ENCODE assay signal across 23 cellular contexts in genomic region chr1:180524915-180525695, GRCh38. TPM values are rescaled to one million over a fixed set of nuclear protein-coding genes. Genes with fewer than 3 reads are reported as not detected.
DNase-seq lines count a peak whose midpoint lies in the region; ATAC-seq, FAIRE-seq and TF ChIP-seq lines count a peak whose summit lies in the region.
"Had no signal": no experiment of that assay in that cellular context is flagged by ENCODE, and none has a peak within 500 bp of the region (broad histone marks: within the 10 kb centered on the region; RNA-seq: fewer than 3 reads in every experiment).

No MANE protein-coding gene starts in this region.

- no peaks in the 10 kb centered on the region for H3K9me3 ChIP-seq in CD8-positive, alpha-beta T cell (ENCODE audit: low read length)
- no peaks in the 10 kb centered on the region for H3K9me3 ChIP-seq in Loucy (ENCODE audit: insufficient read depth, low read depth, low read length)
- H3K9me3 ChIP-seq in GM12878 (replicated peaks; ENCODE audit: control insufficient read depth, insufficient read depth, low read length) = no peaks in the 10 kb centered on the region
- H3K9me3 ChIP-seq in neural cell (ENCODE audit: low read length) = no peaks in the 10 kb centered on the region
- H3K9me3 ChIP-seq: gastroesophageal sphincter, mucosa of descending colon, neutrophil, spleen had no signal

- TF ChIP-seq RAD21 in GM12878 (IDR thresholded peaks at IDR 0.05; ENCODE audit: insufficient read depth, low read depth, low read length) (no peak), neural cell (conservative IDR thresholded peaks at IDR 0.05) (no peak)

- peak; percentile 27 for FAIRE-seq in GM12878 (lab: Jason Lieb, UNC)
- FAIRE-seq: GM18507, HTR-8/SVneo, RCC 7860, TTC549 had no signal

- 29% methylated on average over 7 of the region's 7 CpGs for WGBS in GM12878 (ENCODE audit: insufficient coverage, insufficient replicate concordance, low lambda C conversion rate, missing lambda C conversion rate)

- ATAC-seq in CD8-positive, alpha-beta T cell = no peak
- peak; percentile 35; the same call in 1 of the 3 replicates for ATAC-seq in GM12878
- ATAC-seq: activated T-helper 17 cell treated with anti-CD3 and anti-CD28 coated beads, Interleukin-2, amount 50 U/mL, for 72 hours; gastroesophageal sphincter; mucosa of descending colon had no signal

- no peaks in the 10 kb centered on the region for H3K36me3 Mint-ChIP-seq in CD8-positive, alpha-beta T cell

- DNase-seq in CD8-positive, alpha-beta T cell = no peak
- DNase-seq in GM12878 (ENCODE audit: low read depth, low spot score) = no peak
- no peak for DNase-seq in NCI-H1092 (lab: John Stamatoyannopoulos, UW)
- no peak for DNase-seq in A172 (ENCODE audit: low spot score)
- no peak for DNase-seq in AML-193 (lab: John Stamatoyannopoulos, UW)
- DNase-seq: activated CD4-positive, alpha-beta T cell treated with anti-CD3 and anti-CD28 coated beads for 4 hours; erythroblast; mucosa of descending colon; NCI-H1694 treated with DMSO at 0.1 percent for 48 hours; NCI-H774; spleen had no signal

- H3K9me3 Mint-ChIP-seq in CD8-positive, alpha-beta T cell = no peaks in the 10 kb centered on the region
- H3K9me3 Mint-ChIP-seq: activated T-helper 17 cell treated with anti-CD3 and anti-CD28 coated beads, Interleukin-2, amount 50 U/mL, for 72 hours had no signal

- no peaks in the 10 kb centered on the region for H3K27me3 ChIP-seq in CD8-positive, alpha-beta T cell (ENCODE audit: insufficient read depth, low read length)
- H3K27me3 ChIP-seq in Loucy (ENCODE audit: insufficient read depth, low read length, poor library complexity, severe bottlenecking) = no peaks in the 10 kb centered on the region
- no peaks in the 10 kb centered on the region for H3K27me3 ChIP-seq in GM12878 (replicated peaks in 1 of 2; ENCODE audit: control insufficient read depth in 2 of 2, insufficient read depth in 2 of 2, low read length in 1 of 2)
- no peaks in the 10 kb centered on the region for H3K27me3 ChIP-seq in neural cell (ENCODE audit: insufficient read depth, low read depth, low read length)
- H3K27me3 ChIP-seq: gastroesophageal sphincter, neutrophil, spleen had no signal

- H3K79me2 ChIP-seq in Loucy (ENCODE audit: insufficient read depth, low read length) (no peaks in the 10 kb centered on the region), GM12878 (ENCODE audit: control insufficient read depth, insufficient read depth, low read length) (no peaks in the 10 kb centered on the region), neural cell (replicated peaks; ENCODE audit: insufficient read depth, low read length) (no peaks in the 10 kb centered on the region)

- no peak overlapping the region for H3K4me2 ChIP-seq in Loucy (ENCODE audit: low read depth, low read length, poor library complexity, severe bottlenecking)
- H3K4me2 ChIP-seq in GM12878 (ENCODE audit: control insufficient read depth, insufficient read depth) = no peak overlapping the region
- H3K4me2 ChIP-seq in neural cell (ENCODE audit: low read length) = peak overlapping the region; percentile 5

- no peak for TF ChIP-seq CTCF in CD8-positive, alpha-beta T cell (IDR thresholded peaks at IDR 0.05)
- TF ChIP-seq CTCF in Loucy (conservative IDR thresholded peaks at IDR 0.05; ENCODE audit: low read length) = no peak
- TF ChIP-seq CTCF in GM12878 (IDR thresholded peaks at IDR 0.05 in 2 of 3, conservative IDR thresholded peaks at IDR 0.05 in 1 of 3; ENCODE audit: control insufficient read depth in 2 of 3, extremely low read depth in 1 of 3, insufficient read depth in 1 of 3, low read depth in 3 of 3, low read length in 3 of 3) = no peak
- TF ChIP-seq CTCF in neural cell (IDR thresholded peaks at IDR 0.05; ENCODE audit: poor library complexity, severe bottlenecking) = no peak

- no peak for TF ChIP-seq POLR2A in GM12878 (IDR thresholded peaks at IDR 0.05; ENCODE audit: low read depth, low read length)

- no peak overlapping the region for H3K4me3 ChIP-seq in CD8-positive, alpha-beta T cell (ENCODE audit: low read depth, low read length)
- H3K4me3 ChIP-seq in Loucy (ENCODE audit: low read length, poor library complexity, severe bottlenecking) (no peak overlapping the region), GM12878 (no peak overlapping the region), neural cell (ENCODE audit: low read length) (no peak overlapping the region)
- H3K4me3 ChIP-seq: gastroesophageal sphincter, mucosa of descending colon, spleen had no signal

- H3K9ac ChIP-seq in Loucy (ENCODE audit: low read depth, low read length, poor library complexity, severe bottlenecking) (no peak overlapping the region), GM12878 (ENCODE audit: control insufficient read depth, insufficient read depth, low read length) (no peak overlapping the region), neural cell (ENCODE audit: low read length) (peak overlapping the region; percentile 24)

- BruUV-seq in GM12878 (replicated peaks; lab: Mats Ljungman, UMichigan) = no TSS peak

- CTCF ChIA-PET in CD8-positive, alpha-beta T cell (lab: Charles Lee) = interaction anchor here (1.5 to 2.9 kb wide), 2 partner anchors 8 to 9 kb away, joined by 8 to 17 read pairs; no protein-coding TSS in a partner anchor
- CTCF ChIA-PET in GM12878 (lab: Yijun Ruan, JAX) = interaction anchor here (0.7 to 17.1 kb wide), 3 partner anchors 10 to 338 kb away, joined by 3 to 373 read pairs (median 18); no protein-coding TSS in a partner anchor

- intact Hi-C loops in CD8-positive, alpha-beta T cell (cut with DNase I, micrococcal nuclease) = loop anchor here in 1 of 2 experiments (5.0 kb wide), 1 partner anchor 452 kb away; no protein-coding TSS in a partner anchor
- intact Hi-C loops in GM12878 (cut with micrococcal nuclease; ENCODE audit: unreplicated experiment) = no loop called here

- H3K27me3 Mint-ChIP-seq in CD8-positive, alpha-beta T cell (ENCODE audit: low read depth) = peaks cover 4% of the 10 kb centered on the region
- H3K27me3 Mint-ChIP-seq: activated T-helper 17 cell treated with anti-CD3 and anti-CD28 coated beads, Interleukin-2, amount 50 U/mL, for 72 hours had no signal

- H2AFZ ChIP-seq in Loucy (ENCODE audit: low read length) = peak overlapping the region; percentile 90
- H2AFZ ChIP-seq in GM12878 (ENCODE audit: control insufficient read depth, low read depth, low read length) = no peak overlapping the region
- H2AFZ ChIP-seq in neural cell (ENCODE audit: low read depth, low read length) = no peak overlapping the region

- H3K4me1 ChIP-seq in CD8-positive, alpha-beta T cell (ENCODE audit: insufficient read depth, low read length) = no peaks in the 10 kb centered on the region
- peaks cover 5% of the 10 kb centered on the region for H3K4me1 ChIP-seq in Loucy (ENCODE audit: insufficient read depth, low read length, poor library complexity, severe bottlenecking)
- H3K4me1 ChIP-seq in GM12878 (ENCODE audit: control insufficient read depth, insufficient read depth, low read length) = no peaks in the 10 kb centered on the region
- H3K4me1 ChIP-seq: gastroesophageal sphincter had no signal

- no peaks in the 10 kb centered on the region for H3K4me1 Mint-ChIP-seq in CD8-positive, alpha-beta T cell (ENCODE audit: low read depth)
- H3K4me1 Mint-ChIP-seq: activated T-helper 17 cell treated with anti-CD3 and anti-CD28 coated beads, Interleukin-2, amount 50 U/mL, for 72 hours had no signal

- SMC1A ChIA-PET in GM12878 (lab: Charles Lee; ENCODE audit: uncharacterized antibody, unreplicated experiment) = interaction anchor here (0.6 to 3.1 kb wide), 6 partner anchors 10 to 338 kb away, joined by 3 to 9 read pairs (median 5); no protein-coding TSS in a partner anchor

- H4K20me1 ChIP-seq in Loucy (ENCODE audit: insufficient read depth, low read length, poor library complexity, severe bottlenecking) (no peaks in the 10 kb centered on the region), GM12878 (ENCODE audit: control insufficient read depth, insufficient read depth) (no peaks in the 10 kb centered on the region), neural cell (ENCODE audit: insufficient read depth) (no peaks in the 10 kb centered on the region)

- in situ Hi-C loops in GM12878 (cut with MboI) = no loop called here

- no peaks in the 10 kb centered on the region for H3F3A ChIP-seq in Loucy (ENCODE audit: low read depth)
- no peaks in the 10 kb centered on the region for H3F3A ChIP-seq in neural cell (ENCODE audit: insufficient read depth, low read length, poor library complexity, severe bottlenecking)

- no peak overlapping the region for H3K27ac ChIP-seq in CD8-positive, alpha-beta T cell (ENCODE audit: low read depth, low read length)
- H3K27ac ChIP-seq in GM12878 (ENCODE audit: control insufficient read depth, insufficient read depth) = no peak overlapping the region
- H3K27ac ChIP-seq in neural cell (ENCODE audit: low read length) = no peak overlapping the region
- H3K27ac ChIP-seq: gastroesophageal sphincter, neutrophil, spleen had no signal

- H3K4me3 Mint-ChIP-seq in CD8-positive, alpha-beta T cell = peak overlapping the region; percentile 5
- H3K4me3 Mint-ChIP-seq: activated T-helper 17 cell treated with anti-CD3 and anti-CD28 coated beads, Interleukin-2, amount 50 U/mL, for 72 hours had no signal

- H3K27ac Mint-ChIP-seq in CD8-positive, alpha-beta T cell = no peak overlapping the region
- H3K27ac Mint-ChIP-seq: activated T-helper 17 cell treated with anti-CD3 and anti-CD28 coated beads, Interleukin-2, amount 50 U/mL, for 72 hours had no signal

- H3K9me2 ChIP-seq in Loucy (replicated peaks; ENCODE audit: low read depth, low read length) (no peaks in the 10 kb centered on the region), neural cell (ENCODE audit: insufficient read depth, low read length) (no peaks in the 10 kb centered on the region)

- RAD21 ChIA-PET in GM12878 (lab: Charles Lee; ENCODE audit: unreplicated experiment) = interaction anchor here (0.7 kb wide), 1 partner anchor 11 kb away, joined by 3 read pairs; no protein-coding TSS in a partner anchor

- no peaks in the 10 kb centered on the region for H3K36me3 ChIP-seq in CD8-positive, alpha-beta T cell (ENCODE audit: insufficient read depth, low read length)
- no peaks in the 10 kb centered on the region for H3K36me3 ChIP-seq in Loucy (ENCODE audit: insufficient read depth, low read length)
- no peaks in the 10 kb centered on the region for H3K36me3 ChIP-seq in GM12878 (ENCODE audit: control insufficient read depth in 2 of 2, insufficient read depth in 2 of 2, low read length in 1 of 2)
- no peaks in the 10 kb centered on the region for H3K36me3 ChIP-seq in neural cell (ENCODE audit: insufficient read depth, low read length)
- H3K36me3 ChIP-seq: gastroesophageal sphincter, neutrophil, spleen had no signal

- TF ChIP-seq EP300 in GM12878 (IDR thresholded peaks at IDR 0.05; ENCODE audit: borderline replicate concordance in 1 of 2, control insufficient read depth in 1 of 2, low read depth in 2 of 2, low read length in 2 of 2) (no peak), neural cell (conservative IDR thresholded peaks at IDR 0.05; ENCODE audit: poor library complexity, severe bottlenecking) (no peak)

- POLR2A ChIA-PET in CD8-positive, alpha-beta T cell (lab: Charles Lee) = interaction anchor here (0.5 kb wide), 1 partner anchor 63 kb away, joined by 5 read pairs; no protein-coding TSS in a partner anchor
- POLR2A ChIA-PET in GM12878 (lab: Charles Lee) = interaction anchor here (0.5 kb wide), 1 partner anchor 350 kb away, joined by 3 read pairs; no protein-coding TSS in a partner anchor

RNA-seq across cellular contexts. Expression of gene ACBD6, which starts 22.7 kb away (rescaled TPM):
- total RNA-seq in CD8-positive, alpha-beta T cell = 10 to 100 TPM; 23.4 to 24.6 TPM
- 149 and 161 TPM in 2 replicates for total RNA-seq in GM12878 (2013; cell fraction: nucleolus; rRNA removed)
- total RNA-seq in GM12878 (2014; rRNA removed) = 56.2 and 61.5 TPM in 2 replicates
- 64.1 and 67.3 TPM in 2 replicates for total RNA-seq in GM12878 (2014; rRNA removed; fragmentation: Illumina TruSeq; extraction: Trizol)
- total RNA-seq in GM12878 (2021) = 46.6 and 49.6 TPM in 2 replicates
- polyA plus RNA-seq in GM12878 (2011; ENCODE audit: low read depth) = 85.7 TPM
- polyA plus RNA-seq in GM12878 (2011; rRNA removed) = 56.3 and 58.7 TPM in 2 replicates
- 55.9 and 56.8 TPM in 2 replicates for polyA plus RNA-seq in GM12878 (2011; cell fraction: cytosol; rRNA removed)
- polyA plus RNA-seq in GM12878 (2011; cell fraction: nucleus; rRNA removed) = 122 and 132 TPM in 2 replicates
- 53.4 and 53.6 TPM in 2 replicates for polyA plus RNA-seq in GM12878 (2012)
- 45.0 and 50.0 TPM in 2 replicates for polyA plus RNA-seq in GM12878 (2014; fragmentation: Illumina TruSeq; extraction: Trizol)
- polyA plus RNA-seq in GM12878 (2014; fragmentation: Nextera tagmentation; extraction: Ambion mirVana) = 10 to 100 TPM; 15.0 to 38.7 TPM
- polyA plus RNA-seq in GM12878 (2014; rRNA removed) = 53.8 and 57.9 TPM in 2 replicates
- polyA plus RNA-seq in GM12878 (2016; fragmentation: Nextera tagmentation; extraction: Ambion mirVana) = 10 to 100 TPM; 63.9 to 65.7 TPM
- 74.4 and 78.7 TPM in 2 replicates for polyA minus RNA-seq in GM12878 (2011; rRNA and poly(A)+ RNA removed)
- polyA minus RNA-seq in GM12878 (2011; cell fraction: cytosol; rRNA and poly(A)+ RNA removed) = 14.6 and 16.7 TPM in 2 replicates
- 43.3 and 76.9 TPM in 2 replicates for polyA minus RNA-seq in GM12878 (2011; cell fraction: nucleus; rRNA and poly(A)+ RNA removed)
- polyA plus RNA-seq in neural cell = 92.4 and 110 TPM in 2 replicates
- 110 and 118 TPM in 2 replicates for polyA minus RNA-seq in neural cell
- total RNA-seq in A172 (2014; rRNA removed; shearing (Covaris generic)) = 121 and 140 TPM in 2 replicates

RNA-seq across cellular contexts. Expression of gene OVAAL, which starts 33.7 kb away (rescaled TPM):
- not detected for total RNA-seq in CD8-positive, alpha-beta T cell
- total RNA-seq in GM12878 (2013; cell fraction: nucleolus; rRNA removed) = not detected in 2 replicates
- total RNA-seq in GM12878 (2014; rRNA removed) (not detected in 2 replicates), GM12878 (2014; rRNA removed; fragmentation: Illumina TruSeq; extraction: Trizol) (0.09 TPM in 1 of 2 replicates, not detected in the other), GM12878 (2021) (not detected in 2 replicates)
- not detected for polyA plus RNA-seq in GM12878 (2011; ENCODE audit: low read depth)
- polyA plus RNA-seq in GM12878 (2011; rRNA removed) (0.33 and 0.49 TPM in 2 replicates), GM12878 (2014; fragmentation: Illumina TruSeq; extraction: Trizol) (0.06 and 0.16 TPM in 2 replicates), GM12878 (2014; fragmentation: Nextera tagmentation; extraction: Ambion mirVana) (under 1 TPM in 1 of 2 experiments, not detected in 1; 0.04 TPM), GM12878 (2014; rRNA removed) (0.11 TPM in 1 of 2 replicates, not detected in the other), GM12878 (2016; fragmentation: Nextera tagmentation; extraction: Ambion mirVana) (not detected), neural cell (not detected in 2 replicates)
- 0.18 and 0.21 TPM in 2 replicates for polyA plus RNA-seq in GM12878 (2011; cell fraction: cytosol; rRNA removed)
- 0.09 and 0.16 TPM in 2 replicates for polyA plus RNA-seq in GM12878 (2011; cell fraction: nucleus; rRNA removed)
- not detected in 2 replicates for polyA plus RNA-seq in GM12878 (2012)
- 0.31 TPM in 1 of 2 replicates, not detected in the other for polyA minus RNA-seq in GM12878 (2011; rRNA and poly(A)+ RNA removed)
- not detected in 2 replicates for polyA minus RNA-seq in GM12878 (2011; cell fraction: cytosol; rRNA and poly(A)+ RNA removed)
- not detected in 2 replicates for polyA minus RNA-seq in GM12878 (2011; cell fraction: nucleus; rRNA and poly(A)+ RNA removed)
- not detected in 2 replicates for polyA minus RNA-seq in neural cell
- total RNA-seq in A172 (2014; rRNA removed; shearing (Covaris generic)) = not detected in 2 replicates
- total RNA-seq: activated T-helper 17 cell treated with anti-CD3 and anti-CD28 coated beads, Interleukin-2, amount 50 U/mL, for 72 hours; dermis blood vessel endothelial cell; gastroesophageal sphincter; mucosa of descending colon; renal cortical epithelial cell; spleen; temporal lobe had no signal
- polyA plus RNA-seq: spleen had no signal
